Comparison of ENCODE assay signal across 8 cellular contexts in the genomic region with DNA sequence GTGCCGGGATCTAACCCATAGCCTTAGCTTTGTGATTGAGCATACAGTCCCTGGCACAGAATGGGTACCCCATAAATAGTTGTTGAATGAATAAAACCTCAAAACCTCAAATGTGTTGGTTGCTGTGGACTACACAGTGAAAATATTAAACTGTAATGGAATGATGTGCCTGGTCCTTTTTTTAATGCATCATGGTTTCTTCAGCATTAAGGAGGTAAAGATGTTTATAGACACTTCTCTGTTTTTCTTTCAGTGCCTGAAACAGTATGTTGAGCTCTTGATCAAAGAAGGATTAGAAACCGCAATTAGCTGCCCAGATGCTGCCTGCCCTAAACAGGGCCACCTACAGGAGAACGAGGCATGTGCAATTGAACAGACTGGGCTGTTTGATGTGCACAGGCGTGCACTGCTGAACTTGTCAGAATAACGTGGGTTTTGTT.
A peak's percentile ranks its signal among the peaks of the same experiment; 100 is the strongest.
DNase-seq lines count a peak whose midpoint lies in the region; ATAC-seq and TF ChIP-seq lines count a peak whose summit lies in the region.

No MANE protein-coding gene starts in this region.

- in situ Hi-C loops in KBM-7 (cut with MboI; ENCODE audit: low pct_unique_long_range_greater_than_20kb, low sequenced_read_pairs): no loop called here

- no peaks in the 10 kb centered on the region for H3K9me3 Mint-ChIP-seq in activated B cell treated with CpG ODN at 0.5 μM for 24 hours

- POLR2A ChIA-PET in activated B cell treated with CpG ODN at 0.5 μM for 24 hours (lab: Charles Lee): no interaction called here

- ATAC-seq in GM18498 (IDR thresholded peaks at IDR 0.05; ENCODE audit: unreplicated experiment): peak; percentile 86
- peak; percentile 42 for ATAC-seq in activated B cell treated with CpG ODN at 0.5 μM for 24 hours (ENCODE audit: low read depth)
- ATAC-seq in HG02938 (IDR thresholded peaks at IDR 0.05; ENCODE audit: unreplicated experiment): no peak

- peak; percentile 20 for DNase-seq in AG08395 (ENCODE audit: low spot score)
- DNase-seq in KBM-7: peak; percentile 49
- DNase-seq in activated B cell treated with CpG ODN at 0.5 μM for 24 hours: no peak
- peak; percentile 21 for DNase-seq in germinal center (ENCODE audit: low spot score)
- peak; percentile 86 for DNase-seq in superior temporal gyrus (ENCODE audit: extremely low spot score)
- no peak for DNase-seq in amniotic stem cell (lab: John Stamatoyannopoulos, UW)

- H3K27ac Mint-ChIP-seq in activated B cell treated with CpG ODN at 0.5 μM for 24 hours: no peak overlapping the region

- no peak for TF ChIP-seq CTCF in activated B cell treated with CpG ODN at 0.5 μM for 24 hours (IDR thresholded peaks at IDR 0.05)

- CTCF ChIA-PET in activated B cell treated with CpG ODN at 0.5 μM for 24 hours (lab: Charles Lee): interaction anchor here (0.8 to 1.2 kb wide), 2 partner anchors 76 to 98 kb away, joined by 4 read pairs; partner anchors contain the start of gene RNF144A

- intact Hi-C loops in activated B cell treated with CpG ODN at 0.5 μM for 24 hours (cut with micrococcal nuclease): loop anchor here (1.0 kb wide), 1 partner anchor 117 kb away; no protein-coding TSS in a partner anchor

- no peaks in the 10 kb centered on the region for H3K36me3 Mint-ChIP-seq in activated B cell treated with CpG ODN at 0.5 μM for 24 hours (ENCODE audit: low read depth)

- no peaks in the 10 kb centered on the region for H3K27me3 Mint-ChIP-seq in activated B cell treated with CpG ODN at 0.5 μM for 24 hours

- peaks cover 5% of the 10 kb centered on the region for H3K4me1 Mint-ChIP-seq in activated B cell treated with CpG ODN at 0.5 μM for 24 hours

- no peak overlapping the region for H3K4me3 Mint-ChIP-seq in activated B cell treated with CpG ODN at 0.5 μM for 24 hours

Comparison
In these comparisons a context has a peak if more than half of its experiments do, and no peak if none do; other contexts are left out.
1. DNase-seq: peak in AG08395 (single experiment), KBM-7 (single experiment), germinal center (single experiment) and superior temporal gyrus (single experiment); none in activated B cell treated with CpG ODN at 0.5 μM for 24 hours (single experiment) and amniotic stem cell (single experiment).